In the genomic region with DNA sequence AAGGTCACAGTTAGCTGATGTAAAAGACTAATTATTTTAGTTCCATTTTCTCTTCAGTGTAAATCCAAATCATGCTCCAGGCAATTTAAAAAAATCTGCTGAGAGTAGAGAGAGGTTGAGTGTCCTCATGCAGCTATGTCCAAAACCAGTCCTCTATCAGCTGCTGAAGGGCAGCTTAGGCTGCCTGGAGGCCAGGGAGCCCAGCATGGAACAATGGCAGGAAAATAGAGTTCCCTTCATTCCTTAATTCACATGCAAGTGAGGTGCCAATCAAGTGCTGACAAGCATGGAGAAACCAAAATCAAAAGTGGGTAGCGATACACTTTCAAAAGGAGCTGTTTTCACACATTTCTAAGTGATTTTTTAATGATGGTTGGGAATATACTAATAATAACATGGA, we compare ENCODE assay signal across 30 cellular contexts.
"Had no signal": no experiment of that assay in that cellular context is flagged by ENCODE, and none has a peak within 500 bp of the region (broad histone marks: within the 10 kb centered on the region; RNA-seq: fewer than 3 reads in every experiment).

No MANE protein-coding gene starts in this region.

- H3K27me3 Mint-ChIP-seq: activated naive CD8-positive, alpha-beta T cell treated with anti-CD3 and anti-CD28 coated beads for 36 hours had no signal

- DNase-seq: activated CD4-positive, alpha-beta T cell treated with anti-CD3 and anti-CD28 coated beads for 48 hours; activated CD4-positive, alpha-beta T cell treated with anti-CD3 and anti-CD28 coated beads, Interleukin-2, amount 50 U/mL, for 48 hours; activated CD8-positive, alpha-beta memory T cell treated with anti-CD3 and anti-CD28 coated beads, Interleukin-2, amount 50 U/mL, for 4 hours; activated effector memory CD4-positive, alpha-beta T cell treated with anti-CD3 and anti-CD28 coated beads, Interleukin-2, amount 50 U/mL, for 16 hours; activated naive CD4-positive, alpha-beta T cell treated with anti-CD3 and anti-CD28 coated beads for 36 hours; activated naive CD8-positive, alpha-beta T cell treated with anti-CD3 and anti-CD28 coated beads for 36 hours; activated T-cell treated with anti-CD3 and anti-CD28 coated beads, Interleukin-2, amount 50 U/mL, for 1 hour; adrenal gland; brain microvascular endothelial cell; foreskin keratinocyte; heart left ventricle; hypothalamus; islet precursor cell; left ventricle myocardium inferior; nephron progenitor cell; occipital lobe; psoas muscle; spleen; stimulated activated naive CD4-positive, alpha-beta T cell treated with Interleukin-2 at 50 U/mL for 16 hours; T-helper 9 cell had no signal

- H3K36me3 ChIP-seq: adrenal gland, brain microvascular endothelial cell had no signal

- H3K9me3 ChIP-seq: ascending aorta, esophagus muscularis mucosa, psoas muscle, tibial nerve had no signal

- H3K4me1 Mint-ChIP-seq: activated naive CD8-positive, alpha-beta T cell treated with anti-CD3 and anti-CD28 coated beads for 36 hours had no signal

- ATAC-seq: activated CD4-positive, CD25-positive, alpha-beta regulatory T cell treated with anti-CD3 and anti-CD28 coated beads, Interleukin-2, amount 50 U/mL, for 24 hours; foreskin keratinocyte; heart left ventricle; psoas muscle had no signal

- H3K4me3 ChIP-seq: adrenal gland, ascending aorta, coronary artery, esophagus muscularis mucosa, heart left ventricle, left ventricle myocardium inferior, lung, psoas muscle, spleen, tibial nerve had no signal

- H3K4me1 ChIP-seq: adrenal gland, ascending aorta, esophagus muscularis mucosa, foreskin keratinocyte, heart left ventricle, left ventricle myocardium inferior, parathyroid adenoma, psoas muscle, spleen, tibial nerve had no signal

- H3K4me3 Mint-ChIP-seq: activated naive CD4-positive, alpha-beta T cell treated with anti-CD3 and anti-CD28 coated beads for 36 hours; activated naive CD8-positive, alpha-beta T cell treated with anti-CD3 and anti-CD28 coated beads for 36 hours; activated T-helper 1 cell treated with anti-CD3 and anti-CD28 coated beads, Interleukin-12 subunit alpha, Interleukin-12 subunit beta, Interleukin-2, Interleukin-4 antibody, amounts not matched to agents 30 ng/mL and 10 ng/mL and 1 ng/mL, durations not matched to agents 14 hours and 24 hours and 36 hours; nephron progenitor cell; T-helper 1 cell treated with Interleukin-12 subunit alpha and Interleukin-12 subunit beta and Interleukin-4 antibody, amounts not matched to agents 30 μg/mL and 1 μg/mL, for 36 hours had no signal

- H3K27ac Mint-ChIP-seq: activated naive CD4-positive, alpha-beta T cell treated with anti-CD3 and anti-CD28 coated beads for 36 hours; activated naive CD8-positive, alpha-beta T cell treated with anti-CD3 and anti-CD28 coated beads for 36 hours; activated T-helper 1 cell treated with anti-CD3 and anti-CD28 coated beads, Interleukin-12 subunit alpha, Interleukin-12 subunit beta, Interleukin-2, Interleukin-4 antibody, amounts not matched to agents 30 ng/mL and 10 ng/mL and 1 ng/mL, durations not matched to agents 14 hours and 24 hours and 36 hours; nephron progenitor cell; T-helper 1 cell treated with Interleukin-12 subunit alpha and Interleukin-12 subunit beta and Interleukin-4 antibody, amounts not matched to agents 30 μg/mL and 1 μg/mL, for 36 hours had no signal

- H3K9me3 Mint-ChIP-seq: activated T-helper 1 cell treated with anti-CD3 and anti-CD28 coated beads, Interleukin-12 subunit alpha, Interleukin-12 subunit beta, Interleukin-2, Interleukin-4 antibody, amounts not matched to agents 30 ng/mL and 10 ng/mL and 1 ng/mL, durations not matched to agents 14 hours and 24 hours and 36 hours; T-helper 1 cell treated with Interleukin-12 subunit alpha and Interleukin-12 subunit beta and Interleukin-4 antibody, amounts not matched to agents 30 μg/mL and 1 μg/mL, for 36 hours had no signal

- H3K27ac ChIP-seq: adrenal gland, ascending aorta, brain microvascular endothelial cell, coronary artery, esophagus muscularis mucosa, foreskin keratinocyte, heart left ventricle, left ventricle myocardium inferior, parathyroid adenoma, psoas muscle, spleen, tibial nerve, VCaP had no signal

- H3K27me3 ChIP-seq: adrenal gland, ascending aorta, brain microvascular endothelial cell, esophagus muscularis mucosa, foreskin keratinocyte, heart left ventricle, spleen, tibial nerve had no signal
